9 cellular contexts compared by ENCODE assay signal in the genomic region with DNA sequence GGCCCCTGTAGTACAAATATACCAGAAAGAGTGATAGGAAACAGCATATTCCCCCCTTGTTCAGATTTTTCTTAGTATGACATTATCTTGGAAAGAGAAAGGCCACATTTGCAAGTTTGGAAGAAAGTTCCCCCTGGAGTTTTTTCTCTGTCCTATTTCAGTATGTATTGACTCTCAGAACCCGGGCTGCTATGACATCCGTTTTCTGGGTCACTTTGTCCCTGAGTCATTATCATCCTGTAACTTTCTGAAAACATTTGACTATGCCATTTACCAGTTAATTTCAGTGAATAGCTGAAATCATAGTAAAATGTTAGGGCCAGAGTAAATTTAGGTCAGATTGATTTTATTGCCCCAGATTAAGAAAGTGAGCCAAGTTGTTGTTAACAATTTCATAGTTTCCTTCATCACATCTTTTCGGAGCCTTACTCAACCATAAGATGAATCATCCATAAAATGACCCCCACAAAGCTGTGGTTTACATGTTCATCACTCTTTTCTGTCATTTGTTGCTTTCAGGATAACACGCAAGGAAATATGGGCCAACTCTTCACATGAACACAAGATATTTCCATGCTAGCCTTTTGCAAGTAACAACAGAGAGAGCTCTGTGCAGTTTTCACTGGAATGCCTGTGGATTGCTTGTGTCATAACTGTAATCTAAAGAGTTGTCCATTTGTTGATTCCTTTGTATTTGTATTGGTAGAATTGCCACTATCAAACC. TPM values are rescaled to one million over a fixed set of nuclear protein-coding genes. Genes with fewer than 3 reads are reported as not detected.
A peak's percentile ranks its signal among the peaks of the same experiment; 100 is the strongest.
DNase-seq lines count a peak whose midpoint lies in the region; ATAC-seq and TF ChIP-seq lines count a peak whose summit lies in the region.
"Had no signal": no experiment of that assay in that cellular context is flagged by ENCODE, and none has a peak within 500 bp of the region (broad histone marks: within the 10 kb centered on the region; RNA-seq: fewer than 3 reads in every experiment).

No MANE protein-coding gene starts in this region.

- no peaks in the 10 kb centered on the region for H3K27me3 ChIP-seq in BLaER1 treated with 17β-estradiol and CSF1 and Interleukin-3, amounts not matched to agents 10 nM and 100 nM
- no peaks in the 10 kb centered on the region for H3K27me3 ChIP-seq in right lobe of liver

- peaks cover 8% of the 10 kb centered on the region for H3K9me3 Mint-ChIP-seq in activated T-helper 17 cell treated with anti-CD3 and anti-CD28 coated beads, Interleukin-2, amount 50 U/mL, for 72 hours

- WGBS in right lobe of liver (ENCODE audit: insufficient coverage, low coverage, low lambda C conversion rate, missing lambda C conversion rate) = 28% methylated on average over 4 of the region's 4 CpGs

- H3K36me3 Mint-ChIP-seq in activated T-helper 17 cell treated with anti-CD3 and anti-CD28 coated beads, Interleukin-2, amount 50 U/mL, for 72 hours (ENCODE audit: low read depth) = no peaks in the 10 kb centered on the region
- H3K36me3 Mint-ChIP-seq: activated naive CD8-positive, alpha-beta T cell had no signal

- H3K27ac Mint-ChIP-seq in activated T-helper 17 cell treated with anti-CD3 and anti-CD28 coated beads, Interleukin-2, amount 50 U/mL, for 72 hours = peak overlapping the region; percentile 30
- H3K27ac Mint-ChIP-seq: activated naive CD8-positive, alpha-beta T cell had no signal

- ATAC-seq in HG02938 (IDR thresholded peaks at IDR 0.05; ENCODE audit: unreplicated experiment) (peak; percentile 21), right lobe of liver (peak in 1 of 4 donors; percentile 12), esophagus mucosa (no peak)
- peak; percentile 51 for ATAC-seq in activated T-helper 17 cell treated with anti-CD3 and anti-CD28 coated beads, Interleukin-2, amount 50 U/mL, for 72 hours (replicated peaks)

- H3K4me3 Mint-ChIP-seq in activated T-helper 17 cell treated with anti-CD3 and anti-CD28 coated beads, Interleukin-2, amount 50 U/mL, for 72 hours = no peak overlapping the region
- H3K4me3 Mint-ChIP-seq: activated naive CD8-positive, alpha-beta T cell had no signal

- intact Hi-C loops in right lobe of liver (cut with DNase I) = no loop called here

- peaks cover 7% of the 10 kb centered on the region for H3K4me1 Mint-ChIP-seq in activated T-helper 17 cell treated with anti-CD3 and anti-CD28 coated beads, Interleukin-2, amount 50 U/mL, for 72 hours

- H3K9ac ChIP-seq in BLaER1 treated with 17β-estradiol and CSF1 and Interleukin-3, amounts not matched to agents 10 nM and 100 nM = peak overlapping the region in 10 of 11 experiments; percentile 24 to 92 (median 68); a peak in 17 of 22 replicates

- no peaks in the 10 kb centered on the region; a peak in 1 of 22 replicates for H3K9me3 ChIP-seq in BLaER1 treated with 17β-estradiol and CSF1 and Interleukin-3, amounts not matched to agents 10 nM and 100 nM (replicated peaks in 1 of 11)
- H3K9me3 ChIP-seq in right lobe of liver = no peaks in the 10 kb centered on the region

- no peak for TF ChIP-seq CTCF in right lobe of liver (IDR thresholded peaks at IDR 0.05)

- no peaks in the 10 kb centered on the region for H4K20me1 ChIP-seq in BLaER1 treated with 17β-estradiol and CSF1 and Interleukin-3, amounts not matched to agents 10 nM and 100 nM

- peaks cover 23 to 95% (median 51%) of the 10 kb centered on the region in 10 experiments for H3K4me1 ChIP-seq in BLaER1 treated with 17β-estradiol and CSF1 and Interleukin-3, amounts not matched to agents 10 nM and 100 nM
- no peaks in the 10 kb centered on the region for H3K4me1 ChIP-seq in right lobe of liver

- H3K27me3 Mint-ChIP-seq in activated T-helper 17 cell treated with anti-CD3 and anti-CD28 coated beads, Interleukin-2, amount 50 U/mL, for 72 hours = no peaks in the 10 kb centered on the region

- DNase-seq in right lobe of liver (no peak), amniotic stem cell (lab: John Stamatoyannopoulos, UW) (no peak), NK-92 (lab: John Stamatoyannopoulos, UW; ENCODE audit: unreplicated experiment) (no peak)
- no peak for DNase-seq in activated effector memory CD4-positive, alpha-beta T cell treated with Interleukin-2 at 50 U/mL for 16 hours

- peak overlapping the region; percentile 72 to 99 (median 89) for H3K27ac ChIP-seq in BLaER1 treated with 17β-estradiol and CSF1 and Interleukin-3, amounts not matched to agents 10 nM and 100 nM
- peak overlapping the region in 2 of 3 donors; percentile 21 to 37 for H3K27ac ChIP-seq in right lobe of liver

- H3K4me2 ChIP-seq in BLaER1 treated with 17β-estradiol and CSF1 and Interleukin-3, amounts not matched to agents 10 nM and 100 nM = peak overlapping the region; percentile 55 to 79 (median 72)

- H3K4me3 ChIP-seq in BLaER1 treated with 17β-estradiol and CSF1 and Interleukin-3, amounts not matched to agents 10 nM and 100 nM = peak overlapping the region in 1 of 10 experiments; percentile 16; a peak in 1 of 20 replicates
- no peak overlapping the region for H3K4me3 ChIP-seq in right lobe of liver

- no peaks in the 10 kb centered on the region for H3K36me3 ChIP-seq in BLaER1 treated with 17β-estradiol and CSF1 and Interleukin-3, amounts not matched to agents 10 nM and 100 nM
- no peaks in the 10 kb centered on the region for H3K36me3 ChIP-seq in right lobe of liver

- TF ChIP-seq POLR2A in right lobe of liver (IDR thresholded peaks at IDR 0.05) = no peak

RNA-seq across cellular contexts. Expression of a gene that starts 3.8 kb away (rescaled TPM):
- total RNA-seq in activated T-helper 17 cell treated with anti-CD3 and anti-CD28 coated beads, Interleukin-2, amount 50 U/mL, for 72 hours = 1 to 10 TPM; 1.5 to 2.5 TPM
- total RNA-seq in right lobe of liver (under 1 TPM; 0.13 to 0.93 (median 0.32) TPM), esophagus mucosa (22.3 TPM)
